12 cellular contexts compared by ENCODE assay signal in genomic region chr3:42815826-42816225, GRCh38. TPM values are rescaled to one million over a fixed set of nuclear protein-coding genes. Genes with fewer than 3 reads are reported as not detected.
"Had no signal": no experiment of that assay in that cellular context is flagged by ENCODE, and none has a peak within 500 bp of the region (broad histone marks: within the 10 kb centered on the region; RNA-seq: fewer than 3 reads in every experiment).

No MANE protein-coding gene starts in this region.

- FAIRE-seq: pancreas had no signal

- H3K4me1 ChIP-seq: gastrocnemius medialis had no signal

- H3K36me3 ChIP-seq: gastrocnemius medialis, pancreas, upper lobe of left lung had no signal

- H3K27me3 ChIP-seq: gastrocnemius medialis, pancreas, upper lobe of left lung had no signal

- DNase-seq: activated CD4-positive, alpha-beta T cell treated with anti-CD3 and anti-CD28 coated beads, Interleukin-2, amount 50 U/mL, for 48 hours; activated CD4-positive, CD25-positive, alpha-beta regulatory T cell treated with anti-CD3 and anti-CD28 coated beads, Interleukin-2, amount 50 U/mL, for 72 hours; activated effector memory CD4-positive, alpha-beta T cell treated with anti-CD3 and anti-CD28 coated beads, Interleukin-2, amount 50 U/mL, for 16 hours; activated T-cell treated with anti-CD3 and anti-CD28 coated beads, Interleukin-2, amount 50 U/mL, for 4 hours; gastrocnemius medialis; hippocampal formation; pancreas; T-helper 17 cell; upper lobe of left lung had no signal

- ATAC-seq: activated T-cell treated with anti-CD3 and anti-CD28 coated beads, Interleukin-2, amount 50 U/mL, for 4 hours; gastrocnemius medialis; pancreas; T-helper 17 cell had no signal

- H3K27ac ChIP-seq: gastrocnemius medialis, pancreas, upper lobe of left lung had no signal

- H3K9me3 ChIP-seq: gastrocnemius medialis, pancreas, upper lobe of left lung had no signal

- H3K4me3 ChIP-seq: gastrocnemius medialis, pancreas, upper lobe of left lung had no signal

RNA-seq across cellular contexts. Expression of gene CYP8B1, which starts 59.9 kb away (rescaled TPM):
- total RNA-seq: kidney epithelial cell, lower leg skin, myocyte, T-helper 17 cell had no signal
- polyA plus RNA-seq: pancreas had no signal
